ENCODE assay signal across 2 cellular contexts in genomic region chr7:107690084-107690483, GRCh38.
TF ChIP-seq lines count a peak whose summit lies in the region.

No MANE protein-coding gene starts in this region.

TF ChIP-seq in GM23338, 12 proteins besides CTCF, POLR2A, EP300 and RAD21:
- TF ChIP-seq EZH2phosphoT487 (IDR thresholded peaks at IDR 0.05; ENCODE audit: unreplicated experiment) (no peak), REST (IDR thresholded peaks at IDR 0.05; ENCODE audit: unreplicated experiment) (no peak)

TF ChIP-seq in IMR-90, 13 proteins besides CTCF, POLR2A, EP300 and RAD21:
- no peak for TF ChIP-seq ELK1 (IDR thresholded peaks at IDR 0.05; ENCODE audit: borderline replicate concordance, low read depth, low read length)
